ENCODE assay signal across 8 cellular contexts in the genomic region with DNA sequence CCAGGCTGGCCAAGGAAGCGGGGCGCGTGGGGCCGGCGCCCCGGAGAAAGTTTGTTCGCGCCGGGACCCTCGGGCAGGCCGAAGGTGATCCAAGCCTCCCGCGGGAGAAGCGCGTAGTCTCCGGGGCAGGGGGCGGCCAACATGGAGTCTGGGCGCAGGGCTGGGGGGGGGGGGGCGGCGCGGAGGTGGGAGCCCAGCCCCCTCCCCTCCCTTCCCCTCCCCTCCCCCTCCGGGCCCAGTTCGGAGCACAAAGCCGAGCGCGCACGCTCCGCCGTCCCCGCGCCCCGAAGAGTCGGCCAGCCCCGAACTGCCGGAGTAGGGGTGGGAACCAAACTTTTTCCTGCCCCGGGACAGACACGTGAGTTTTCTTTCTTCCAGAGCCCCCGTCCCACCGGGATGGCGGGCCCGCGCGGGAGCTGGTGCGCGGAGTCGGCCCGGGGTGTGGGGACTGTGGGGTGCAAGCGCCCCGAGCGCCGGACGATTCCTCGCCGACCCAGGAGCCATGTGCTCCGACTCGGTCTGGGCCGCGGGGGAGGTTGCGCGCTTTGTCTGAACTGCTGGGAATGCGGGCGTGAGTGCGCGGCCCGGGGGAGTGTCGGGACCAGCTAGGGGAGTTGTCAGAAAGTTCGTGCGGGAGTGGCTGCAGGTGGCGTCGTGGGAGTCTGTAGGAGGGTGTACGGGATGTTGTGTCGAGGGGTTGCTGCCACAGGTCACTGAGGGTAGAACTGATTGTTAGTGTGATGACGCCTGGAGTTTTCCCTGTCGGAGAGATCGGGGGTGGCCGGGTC. TPM values are rescaled to one million over a fixed set of nuclear protein-coding genes. Genes with fewer than 3 reads are reported as not detected.
DNase-seq lines count a peak whose midpoint lies in the region; ATAC-seq and TF ChIP-seq lines count a peak whose summit lies in the region.

No MANE protein-coding gene starts in this region.

- peaks cover 28 to 31% of the 10 kb centered on the region in 2 donors for H3K4me1 Mint-ChIP-seq in natural killer cell

- no peaks in the 10 kb centered on the region for H3K36me3 Mint-ChIP-seq in natural killer cell

- ATAC-seq in GM18505 (IDR thresholded peaks at IDR 0.05; ENCODE audit: unreplicated experiment) (no peak), natural killer cell (peak in 1 of 3 donors; percentile 7), HG02981 (IDR thresholded peaks at IDR 0.05; ENCODE audit: unreplicated experiment) (no peak), HG03135 (IDR thresholded peaks at IDR 0.05; ENCODE audit: unreplicated experiment) (no peak)

- DNase-seq in NCI-H524 treated with DMSO at 0.1 percent for 48 hours (lab: John Stamatoyannopoulos, UW) (peak; percentile 6), activated T-cell treated with anti-CD3 and anti-CD28 coated beads for 24 hours (ENCODE audit: low read depth) (peak; percentile 33), esophagus squamous epithelium (lab: John Stamatoyannopoulos, UW) (no peak), natural killer cell (peak; percentile 41), tibial artery (peak; percentile 42 to 73)

- peak overlapping the region; percentile 92 for H3K4me3 Mint-ChIP-seq in natural killer cell

- peaks cover 0 to 35% (median 0%) of the 10 kb centered on the region in 4 donors for H3K27me3 ChIP-seq in esophagus squamous epithelium
- H3K27me3 ChIP-seq in tibial artery: no peaks in the 10 kb centered on the region

- peaks cover 0 to 13% (median under 1%) of the 10 kb centered on the region in 3 donors for H3K36me3 ChIP-seq in esophagus squamous epithelium
- peaks cover 0 to 11% (median 8%) of the 10 kb centered on the region in 3 donors for H3K36me3 ChIP-seq in tibial artery

- H3K9me3 Mint-ChIP-seq in natural killer cell: no peaks in the 10 kb centered on the region

- intact Hi-C loops in esophagus squamous epithelium (cut with DNase I) (no loop called here), natural killer cell (cut with micrococcal nuclease) (loop anchor here (5.0 kb wide), 1 partner anchor 73 kb away; a partner anchor contains a TSS), tibial artery (cut with DNase I; ENCODE audit: low total_unique reads) (loop anchor here (10.0 kb wide), 1 partner anchor 180 kb away; no protein-coding TSS in a partner anchor)

- WGBS in esophagus squamous epithelium, 2 donors: 1% methylated on average over 10 to 15 of the region's 76 CpGs

- H3K4me3 ChIP-seq in esophagus squamous epithelium (peak overlapping the region; percentile 47 to 89 (median 80)), tibial artery (peak overlapping the region; percentile 80 to 90)

- TF ChIP-seq CTCF in esophagus squamous epithelium (IDR thresholded peaks at IDR 0.05): no peak
- TF ChIP-seq CTCF in natural killer cell (IDR thresholded peaks at IDR 0.05): no peak
- no peak for TF ChIP-seq CTCF in tibial artery (IDR thresholded peaks at IDR 0.05)

- no peaks in the 10 kb centered on the region for H3K27me3 Mint-ChIP-seq in natural killer cell (ENCODE audit: low read depth in 2 of 2)

- H3K27ac ChIP-seq in esophagus squamous epithelium (peak overlapping the region; percentile 82 to 95 (median 92)), tibial artery (peak overlapping the region; percentile 88 to 91)

- peak overlapping the region; percentile 89 to 90 for H3K27ac Mint-ChIP-seq in natural killer cell

- TF ChIP-seq POLR2A in GM18505 (IDR thresholded peaks at IDR 0.05; ENCODE audit: borderline replicate concordance, extremely low read depth, insufficient read depth, insufficient read length) (peak; percentile 13), esophagus squamous epithelium (IDR thresholded peaks at IDR 0.05) (no peak)

- H3K9me3 ChIP-seq in esophagus squamous epithelium (no peaks in the 10 kb centered on the region), tibial artery (no peaks in the 10 kb centered on the region)

- peaks cover 10 to 49% (median 17%) of the 10 kb centered on the region in 3 donors for H3K4me1 ChIP-seq in esophagus squamous epithelium
- H3K4me1 ChIP-seq in tibial artery: peaks cover 0 to 29% (median 20%) of the 10 kb centered on the region in 4 donors

RNA-seq across cellular contexts. Expression of a gene that starts 1.1 kb away (rescaled TPM):
- total RNA-seq in esophagus squamous epithelium (10 to 100 TPM in 1 of 4 donors, 1 to 10 TPM in 3; 3.4 to 10.9 (median 7.1) TPM), natural killer cell (10 to 100 TPM; 19.9 to 28.5 (median 25.9) TPM)

RNA-seq across cellular contexts. Expression of a gene that starts 31.1 kb away (rescaled TPM):
- total RNA-seq in esophagus squamous epithelium (100 to 1,000 TPM; 203 to 373 (median 267) TPM), natural killer cell (100 to 1,000 TPM; 158 to 265 (median 247) TPM)

RNA-seq across cellular contexts. Expression of a gene that starts 33.2 kb away (rescaled TPM):
- total RNA-seq in esophagus squamous epithelium: 100 to 1,000 TPM in 1 of 4 donors, 10 to 100 TPM in 3; 10.7 to 313 (median 60.7) TPM
- 10 to 100 TPM in 1 of 3 donors, 1 to 10 TPM in 2; 2.7 to 13.5 (median 2.7) TPM for total RNA-seq in natural killer cell
